ENCODE assay signal across 20 cellular contexts in the genomic region with DNA sequence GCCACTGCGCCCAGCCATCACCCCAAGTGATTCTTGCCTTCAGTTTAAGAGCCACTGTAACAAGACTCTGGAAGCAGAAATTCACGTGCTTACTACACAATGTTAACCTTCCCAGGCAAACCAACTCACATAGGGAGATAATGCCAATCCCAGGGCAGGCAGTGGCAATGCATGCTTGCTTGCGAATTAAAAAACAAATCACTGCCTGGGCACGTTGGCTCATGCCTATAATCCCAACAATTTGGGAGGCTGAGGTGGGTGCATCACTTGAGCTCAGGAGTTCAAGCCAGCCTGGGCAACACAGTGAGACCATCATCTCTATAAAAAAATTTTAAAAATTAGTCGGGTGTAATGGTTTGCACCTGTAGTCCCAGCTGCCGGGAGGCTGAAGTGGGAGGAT.
"Had no signal": no experiment of that assay in that cellular context is flagged by ENCODE, and none has a peak within 500 bp of the region (broad histone marks: within the 10 kb centered on the region; RNA-seq: fewer than 3 reads in every experiment).

No MANE protein-coding gene starts in this region.

- DNase-seq: IMR-90, Karpas-422, KG1, MG63, NCI-H1092, NCI-H1105 treated with DMSO at 0.1 percent for 48 hours, NCI-H1417 treated with DMSO at 0.1 percent for 48 hours, NCI-H146, NCI-H1694 treated with DMSO at 0.1 percent for 48 hours, NCI-H1930, NCI-H2081 treated with DMSO at 0.1 percent for 48 hours, NCI-H2171, NCI-H226, NCI-H446, NCI-H510A, NCI-H69, NCI-H774, RPMI8226, SHP77, SK-N-SH had no signal

- H3K4me3 ChIP-seq: MG63 had no signal
